ENCODE assay signal across 1 cellular context in genomic region chr7:90211391-90212148, GRCh38.
TF ChIP-seq lines count a peak whose summit lies in the region.

Gene STEAP2, plus strand, starts transcription at chr7:90211740. Its CDS starts 13,343 bp downstream, at chr7:90225083.

TF ChIP-seq in HepG2, 621 proteins besides CTCF, POLR2A, EP300 and RAD21 (continued from another document and continues in another):
- TF ChIP-seq RERE (CRISPR knock-in tag; IDR thresholded peaks at IDR 0.05; ENCODE audit: low read depth) (no peak), ZNF234 (CRISPR knock-in tag; conservative IDR thresholded peaks at IDR 0.05) (0 out of 2 replicates have a peak, but pooled peaks have one; percentile 47), ZNF510 (CRISPR knock-in tag; IDR thresholded peaks at IDR 0.05; ENCODE audit: low read depth) (peak; percentile 30; the same call in 1 of the 2 replicates), BCL3 (CRISPR knock-in tag; IDR thresholded peaks at IDR 0.05) (peak; percentile 89), IKZF1 (IDR thresholded peaks at IDR 0.05) (no peak), PBX2 (CRISPR knock-in tag; IDR thresholded peaks at IDR 0.05) (no peak), ZSCAN31 (CRISPR knock-in tag; IDR thresholded peaks at IDR 0.05; ENCODE audit: low read depth) (peak; percentile 92), ZNF512 (CRISPR knock-in tag; IDR thresholded peaks at IDR 0.05) (peak; percentile 65; the same call in 1 of the 2 replicates), SALL1 (CRISPR knock-in tag; IDR thresholded peaks at IDR 0.05) (peak; percentile 97), ZNF646 (CRISPR knock-in tag; IDR thresholded peaks at IDR 0.05) (no peak), MNT (IDR thresholded peaks at IDR 0.05) (no peak), PRDM4 (CRISPR knock-in tag; IDR thresholded peaks at IDR 0.05; ENCODE audit: borderline replicate concordance) (no peak), ZNF512B (CRISPR knock-in tag; IDR thresholded peaks at IDR 0.05; ENCODE audit: borderline replicate concordance) (peak; percentile 94; the same call in 1 of the 2 replicates), CBX5 (CRISPR knock-in tag; IDR thresholded peaks at IDR 0.05; ENCODE audit: borderline replicate concordance) (peak; percentile 85; the same call in 1 of the 2 replicates), PRPF4 (IDR thresholded peaks at IDR 0.05; ENCODE audit: low read depth, low read length, poor library complexity, severe bottlenecking) (no peak), ZNF605 (CRISPR knock-in tag; IDR thresholded peaks at IDR 0.05) (peak; percentile 98), ZNF20 (CRISPR knock-in tag; IDR thresholded peaks at IDR 0.05) (no peak), ZFP82 (CRISPR knock-in tag; IDR thresholded peaks at IDR 0.05; ENCODE audit: borderline replicate concordance) (no peak), U2AF1 (optimal IDR thresholded peaks at IDR 0.05; ENCODE audit: low read depth, low read length) (no peak), FIP1L1 (IDR thresholded peaks at IDR 0.05; ENCODE audit: borderline replicate concordance, insufficient read depth, low read depth, low read length) (no peak), NFE2L2 (IDR thresholded peaks at IDR 0.05; ENCODE audit: low read length) (no peak), ZZZ3 (CRISPR knock-in tag; IDR thresholded peaks at IDR 0.05; ENCODE audit: borderline replicate concordance) (0 out of 2 replicates have a peak, but pooled peaks have one; percentile 63), ZNF549 (CRISPR knock-in tag; IDR thresholded peaks at IDR 0.05) (0 out of 2 replicates have a peak, but pooled peaks have one; percentile 29)
